Comparison of ENCODE assay signal across 15 cellular contexts in the genomic region with DNA sequence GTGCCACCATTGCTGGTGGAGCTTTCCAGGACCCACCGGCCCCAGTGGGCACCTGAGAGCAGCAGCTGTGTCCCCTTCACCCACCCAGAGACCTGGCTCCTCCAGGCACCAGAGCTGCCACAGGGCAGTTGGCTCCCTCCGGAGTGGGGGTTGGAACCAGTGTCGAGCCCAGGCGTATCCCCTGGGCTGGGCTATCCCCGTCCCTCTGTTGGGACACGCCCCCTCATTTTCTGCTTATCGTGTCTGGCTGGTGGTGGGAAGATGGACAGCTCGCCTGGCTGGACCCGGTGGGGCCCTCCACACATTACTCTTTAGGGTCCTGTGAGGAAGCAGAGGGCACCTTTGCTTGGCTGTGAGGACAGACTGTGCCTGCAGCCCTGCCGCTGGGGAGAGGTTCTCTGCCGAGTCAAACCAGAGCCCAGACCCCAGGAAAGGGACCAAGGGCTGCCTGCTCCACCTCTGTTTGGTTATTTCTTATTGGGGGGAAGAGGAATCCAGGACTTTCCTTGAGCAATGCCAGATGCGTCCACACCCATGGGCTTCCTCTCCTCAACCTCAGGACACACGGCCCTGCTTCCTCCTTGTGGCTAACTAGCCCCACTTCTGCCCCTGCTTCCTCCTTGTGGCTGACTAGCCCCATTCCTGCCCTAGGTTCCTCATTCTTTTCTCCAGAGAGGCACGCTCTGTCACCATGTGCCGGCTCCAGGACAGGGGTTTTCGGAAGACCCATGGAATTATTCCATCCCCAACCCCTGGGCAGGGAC. TPM values are rescaled to one million over a fixed set of nuclear protein-coding genes. Genes with fewer than 3 reads are reported as not detected.
DNase-seq lines count a peak whose midpoint lies in the region; FAIRE-seq lines count a peak whose summit lies in the region.
"Had no signal": no experiment of that assay in that cellular context is flagged by ENCODE, and none has a peak within 500 bp of the region (broad histone marks: within the 10 kb centered on the region; RNA-seq: fewer than 3 reads in every experiment).

No MANE protein-coding gene starts in this region.

- DNase-seq in CMK (ENCODE audit: low read depth) (peak; percentile 58), NOMO-1 treated with dmso at 0.1 percent for 144 hours (lab: John Stamatoyannopoulos, UW; ENCODE audit: unreplicated experiment) (peak; percentile 95), frontal cortex (ENCODE audit: low spot score in 2 of 2) (peak; percentile 38 to 44), neuronal stem cell (ENCODE audit: low spot score) (no peak), urothelium cell line (ENCODE audit: low spot score) (no peak), putamen (ENCODE audit: low spot score) (no peak), activated gamma-delta T cell (lab: John Stamatoyannopoulos, UW) (no peak)
- DNase-seq in stimulated activated CD4-positive, alpha-beta T cell treated with anti-CD3 and anti-CD28 coated beads, Interleukin-2, amount 100 ng/mL, for 48 hours: no peak
- DNase-seq: activated CD4-positive, alpha-beta T cell treated with anti-CD3 and anti-CD28 coated beads, Interleukin-2, amount 50 U/mL, for 4 hours; dermis blood vessel endothelial cell; foreskin fibroblast; NCI-H345 had no signal

- H2BK15ac ChIP-seq in neuronal stem cell (ENCODE audit: low read length): peak overlapping the region; percentile 75

- no peak for FAIRE-seq in frontal cortex (lab: Jason Lieb, UNC)
- FAIRE-seq in urothelium cell line (lab: Jason Lieb, UNC): no peak

- no CpG with 5 or more reads among the region's 16 CpGs for WGBS in neuronal stem cell (ENCODE audit: extremely low coverage in 2 of 2, insufficient read length in 2 of 2, insufficient replicate concordance in 1 of 2), 2 donors

- H3K9ac ChIP-seq in neuronal stem cell (ENCODE audit: low read depth, low read length, poor library complexity): no peak overlapping the region

- H3K27me3 ChIP-seq in neuronal stem cell (ENCODE audit: control insufficient read depth in 3 of 3, insufficient read depth in 3 of 3, low read depth in 1 of 3, low read length in 3 of 3): peaks cover 0 to 4% (median 3%) of the 10 kb centered on the region in 3 experiments

- peak overlapping the region; percentile 93 for H2BK5ac ChIP-seq in neuronal stem cell (ENCODE audit: low read length)

- H2AK5ac ChIP-seq in neuronal stem cell (ENCODE audit: low read depth, low read length): peak overlapping the region; percentile 77

- peak overlapping the region; percentile 85 for H3K18ac ChIP-seq in neuronal stem cell (ENCODE audit: low read length)

- peak overlapping the region; percentile 23 for H3K23ac ChIP-seq in neuronal stem cell (ENCODE audit: low read depth, low read length, poor library complexity)

- H3K4ac ChIP-seq in neuronal stem cell (ENCODE audit: low read length): peak overlapping the region; percentile 14

- H3K4me1 ChIP-seq in neuronal stem cell (ENCODE audit: control insufficient read depth in 2 of 2, insufficient read depth in 1 of 2, low read depth in 1 of 2, low read length in 2 of 2): peaks cover 0 to 6% of the 10 kb centered on the region in 2 donors

- peak overlapping the region; percentile 33 for H3K14ac ChIP-seq in neuronal stem cell (ENCODE audit: low read length)

- H2BK120ac ChIP-seq in neuronal stem cell (ENCODE audit: low read depth, low read length): peak overlapping the region; percentile 23

- no peak overlapping the region for H3K27ac ChIP-seq in neuronal stem cell (replicated peaks; ENCODE audit: low read length)
- H3K27ac ChIP-seq: thoracic aorta had no signal

- peak overlapping the region; percentile 73 for H4K8ac ChIP-seq in neuronal stem cell (ENCODE audit: low read depth, low read length)

- no peaks in the 10 kb centered on the region for H3K79me1 ChIP-seq in neuronal stem cell (ENCODE audit: low read depth, low read length)

- no peak overlapping the region for H3K4me2 ChIP-seq in neuronal stem cell (ENCODE audit: insufficient read depth, low read length, poor library complexity, severe bottlenecking)

- H2BK12ac ChIP-seq in neuronal stem cell (ENCODE audit: low read length): peak overlapping the region; percentile 86

- H4K91ac ChIP-seq in neuronal stem cell (ENCODE audit: low read depth, low read length, poor library complexity): no peak overlapping the region

- H3K4me3 ChIP-seq in neuronal stem cell (ENCODE audit: low read length in 2 of 2): no peak overlapping the region
- H3K4me3 ChIP-seq: thoracic aorta had no signal

- H3K9me3 ChIP-seq in neuronal stem cell (replicated peaks in 1 of 2; ENCODE audit: control insufficient read depth in 2 of 2, insufficient read depth in 1 of 2, low read depth in 1 of 2, low read length in 2 of 2): no peaks in the 10 kb centered on the region
- H3K9me3 ChIP-seq: thoracic aorta had no signal

- H2AFZ ChIP-seq in neuronal stem cell (ENCODE audit: low read length): no peak overlapping the region

- no peaks in the 10 kb centered on the region for H3K36me3 ChIP-seq in neuronal stem cell (replicated peaks in 1 of 2; ENCODE audit: control insufficient read depth in 2 of 2, insufficient read depth in 2 of 2, low read length in 2 of 2)
- H3K36me3 ChIP-seq: thoracic aorta had no signal

RNA-seq across cellular contexts. Expression of a gene that starts 11.3 kb away (rescaled TPM):
- total RNA-seq in frontal cortex: 0.82 TPM
- not detected for polyA plus RNA-seq in neuronal stem cell (2013, experiment 1 of 2)
- polyA plus RNA-seq in neuronal stem cell (2013, experiment 2 of 2): not detected
- total RNA-seq: dermis blood vessel endothelial cell, progenitor cell of endocrine pancreas, SK-MEL-5 had no signal

RNA-seq across cellular contexts. Expression of a gene that starts 48.4 kb away (rescaled TPM):
- total RNA-seq in frontal cortex: not detected
- not detected for polyA plus RNA-seq in neuronal stem cell (2013, experiment 1 of 2)
- not detected for polyA plus RNA-seq in neuronal stem cell (2013, experiment 2 of 2)
- total RNA-seq: dermis blood vessel endothelial cell, progenitor cell of endocrine pancreas, SK-MEL-5, thoracic aorta had no signal

Comparison
In these comparisons a context has a peak if more than half of its experiments do, and no peak if none do; other contexts are left out.
1. DNase-seq: peak in CMK (single experiment), NOMO-1 treated with dmso at 0.1 percent for 144 hours (single experiment) and frontal cortex (2 of 2); none in neuronal stem cell (single experiment), urothelium cell line (single experiment), stimulated activated CD4-positive, alpha-beta T cell treated with anti-CD3 and anti-CD28 coated beads, Interleukin-2, amount 100 ng/mL, for 48 hours (0 of 2), putamen (single experiment) and activated gamma-delta T cell (single experiment).